In genomic region chr17:21291357-21291756, GRCh38 we compare ENCODE assay signal across 23 cellular contexts. TPM values are rescaled to one million over a fixed set of nuclear protein-coding genes. Genes with fewer than 3 reads are reported as not detected.
DNase-seq lines count a peak whose midpoint lies in the region; ATAC-seq and TF ChIP-seq lines count a peak whose summit lies in the region.
"Had no signal": no experiment of that assay in that cellular context is flagged by ENCODE, and none has a peak within 500 bp of the region (broad histone marks: within the 10 kb centered on the region; RNA-seq: fewer than 3 reads in every experiment).

No MANE protein-coding gene starts in this region.

- POLR2A ChIA-PET in HCT116 (lab: Charles Lee), result no interaction called here

- TF ChIP-seq CTCF in HCT116 (IDR thresholded peaks at IDR 0.05 in 2 of 3, conservative IDR thresholded peaks at IDR 0.05 in 1 of 3; ENCODE audit: borderline replicate concordance in 1 of 3, insufficient read depth in 1 of 3, low read depth in 2 of 3, low read length in 2 of 3), result no peak
- no peak for TF ChIP-seq CTCF in gastrocnemius medialis (IDR thresholded peaks at IDR 0.05 in 4 of 5, conservative IDR thresholded peaks at IDR 0.05 in 1 of 5)

- H3K9me3 Mint-ChIP-seq in activated T-cell treated with anti-CD3 and anti-CD28 coated beads, Interleukin-2, amount 50 U/mL, for 72 hours, result no peaks in the 10 kb centered on the region
- peaks cover 3% of the 10 kb centered on the region for H3K9me3 Mint-ChIP-seq in activated T-cell treated with anti-CD3 and anti-CD28 coated beads, Interleukin-2, amount 50 U/mL, for 4 hours
- H3K9me3 Mint-ChIP-seq in effector memory CD8-positive, alpha-beta T cell, result peaks cover 0 to 6% of the 10 kb centered on the region in 2 donors
- H3K9me3 Mint-ChIP-seq: activated naive CD4-positive, alpha-beta T cell treated with anti-CD3 and anti-CD28 coated beads for 36 hours; CD4-positive, alpha-beta T cell; type B pancreatic cell had no signal

- peak overlapping the region; percentile 31 for H3K27ac Mint-ChIP-seq in activated T-cell treated with anti-CD3 and anti-CD28 coated beads, Interleukin-2, amount 50 U/mL, for 72 hours
- peak overlapping the region; percentile 72 to 96 for H3K27ac Mint-ChIP-seq in effector memory CD8-positive, alpha-beta T cell
- H3K27ac Mint-ChIP-seq: type B pancreatic cell had no signal

- H3K36me3 Mint-ChIP-seq in activated T-cell treated with anti-CD3 and anti-CD28 coated beads, Interleukin-2, amount 50 U/mL, for 72 hours (ENCODE audit: insufficient read depth in 2 of 2), result peaks cover 7 to 12% of the 10 kb centered on the region in 2 donors
- H3K36me3 Mint-ChIP-seq in activated T-cell treated with anti-CD3 and anti-CD28 coated beads, Interleukin-2, amount 50 U/mL, for 4 hours (ENCODE audit: insufficient read depth), result peaks cover 11% of the 10 kb centered on the region
- peaks cover 47% of the 10 kb centered on the region for H3K36me3 Mint-ChIP-seq in effector memory CD8-positive, alpha-beta T cell (ENCODE audit: insufficient read depth)
- H3K36me3 Mint-ChIP-seq: type B pancreatic cell had no signal

- ATAC-seq in activated T-cell treated with anti-CD3 and anti-CD28 coated beads, Interleukin-2, amount 50 U/mL, for 72 hours (replicated peaks in 1 of 2), result no peak
- no peak for ATAC-seq in activated T-cell treated with anti-CD3 and anti-CD28 coated beads, Interleukin-2, amount 50 U/mL, for 4 hours
- ATAC-seq in HCT116 (no peak), gastrocnemius medialis (no peak), HG03571 (IDR thresholded peaks at IDR 0.05; ENCODE audit: unreplicated experiment) (no peak), HG03280 (IDR thresholded peaks at IDR 0.05; ENCODE audit: unreplicated experiment) (no peak)
- ATAC-seq in effector memory CD8-positive, alpha-beta T cell (replicated peaks), result no peak
- ATAC-seq: activated CD4-positive, alpha-beta T cell treated with anti-CD3 and anti-CD28 coated beads for 36 hours; Panc1 had no signal

- H3K79me2 ChIP-seq in HCT116 (ENCODE audit: insufficient read depth, low read length), result peaks cover 99% of the 10 kb centered on the region

- H3K4me3 Mint-ChIP-seq in activated T-cell treated with anti-CD3 and anti-CD28 coated beads, Interleukin-2, amount 50 U/mL, for 72 hours, result no peak overlapping the region
- H3K4me3 Mint-ChIP-seq in activated T-cell treated with anti-CD3 and anti-CD28 coated beads, Interleukin-2, amount 50 U/mL, for 4 hours, result no peak overlapping the region
- H3K4me3 Mint-ChIP-seq in effector memory CD8-positive, alpha-beta T cell, result no peak overlapping the region
- H3K4me3 Mint-ChIP-seq: activated CD4-positive, alpha-beta T cell treated with anti-CD3 and anti-CD28 coated beads for 36 hours; activated naive CD4-positive, alpha-beta T cell treated with anti-CD3 and anti-CD28 coated beads for 36 hours; CD4-positive, alpha-beta T cell; type B pancreatic cell had no signal

- H3K4me3 ChIP-seq in HCT116 (replicated peaks in 1 of 2; ENCODE audit: low read depth in 1 of 2, low read length in 2 of 2) (no peak overlapping the region), gastrocnemius medialis (no peak overlapping the region)

- no peaks in the 10 kb centered on the region; the same call in 1 of the 2 replicates for H4K20me1 ChIP-seq in HCT116 (ENCODE audit: insufficient read depth)

- no peak for DNase-seq in activated T-cell treated with anti-CD3 and anti-CD28 coated beads, Interleukin-2, amount 50 U/mL, for 72 hours
- DNase-seq in activated T-cell treated with anti-CD3 and anti-CD28 coated beads, Interleukin-2, amount 50 U/mL, for 4 hours, result no peak
- DNase-seq in HCT116 (ENCODE audit: low read depth, low spot score) (no peak), gastrocnemius medialis (no peak), dedifferentiated amniotic fluid mesenchymal stem cell (ENCODE audit: extremely low spot score) (no peak)
- DNase-seq in effector memory CD8-positive, alpha-beta T cell, result no peak
- DNase-seq: activated CD4-positive, alpha-beta T cell treated with anti-CD3 and anti-CD28 coated beads for 36 hours; activated naive CD4-positive, alpha-beta T cell treated with anti-CD3 and anti-CD28 coated beads for 36 hours; activated T-cell treated with anti-CD3 and anti-CD28 coated beads, Interleukin-2, amount 50 U/mL, for 48 hours; amniotic stem cell; CD4-positive, alpha-beta T cell; NCI-H1436; NCI-H2081; NCI-H345; NCI-H69; SHP77 treated with DMSO at 0.1 percent for 48 hours; small intestine; stimulated activated naive CD4-positive, alpha-beta T cell had no signal

- H3K4me1 ChIP-seq in HCT116 (ENCODE audit: control insufficient read depth in 1 of 2, insufficient read depth in 2 of 2, low read length in 2 of 2) (peaks cover 42 to 45% of the 10 kb centered on the region in 2 experiments), gastrocnemius medialis (peaks cover 61 to 67% of the 10 kb centered on the region in 2 donors)

- H3K4me1 Mint-ChIP-seq in activated T-cell treated with anti-CD3 and anti-CD28 coated beads, Interleukin-2, amount 50 U/mL, for 72 hours (ENCODE audit: low read depth), result peaks cover 36% of the 10 kb centered on the region
- peaks cover 60% of the 10 kb centered on the region for H3K4me1 Mint-ChIP-seq in activated T-cell treated with anti-CD3 and anti-CD28 coated beads, Interleukin-2, amount 50 U/mL, for 4 hours (ENCODE audit: low read depth)
- H3K4me1 Mint-ChIP-seq in effector memory CD8-positive, alpha-beta T cell (ENCODE audit: low read depth in 2 of 2), result peaks cover 50 to 70% of the 10 kb centered on the region in 2 donors

- no peak for TF ChIP-seq RAD21 in HCT116 (IDR thresholded peaks at IDR 0.05; ENCODE audit: low read depth)

- intact Hi-C loops in HCT116 (cut with micrococcal nuclease), result no loop called here
- intact Hi-C loops in gastrocnemius medialis (cut with DNase I; ENCODE audit: low total_unique reads), result no loop called here

- H2AFZ ChIP-seq in HCT116 (ENCODE audit: low read depth, low read length, poor library complexity, severe bottlenecking), result no peak overlapping the region
- H2AFZ ChIP-seq: parathyroid adenoma had no signal

- H3K36me3 ChIP-seq in HCT116 (ENCODE audit: control insufficient read depth in 1 of 2, insufficient read depth in 2 of 2, low read length in 2 of 2), result peaks cover 7 to 21% of the 10 kb centered on the region in 2 experiments; a peak in 3 of 4 replicates
- H3K36me3 ChIP-seq in gastrocnemius medialis, result no peaks in the 10 kb centered on the region

- RAD21 ChIA-PET in HCT116 (lab: Charles Lee; ENCODE audit: low non-redundant PET in 1 of 2, low total read pairs in 2 of 2, uncharacterized antibody in 2 of 2, unreplicated experiment in 2 of 2), result no interaction called here

- H3K27me3 ChIP-seq in HCT116 (ENCODE audit: insufficient read depth, low read length) (no peaks in the 10 kb centered on the region), gastrocnemius medialis (no peaks in the 10 kb centered on the region)

- in situ Hi-C loops in gastrocnemius medialis (cut with MboI; ENCODE audit: low sequenced_read_pairs in 4 of 4), result loop anchor here in 1 of 4 donors (10.0 kb wide), 1 partner anchor 167 kb away; the partner anchor contains the start of gene DHRS7B

- no peaks in the 10 kb centered on the region for H3K27me3 Mint-ChIP-seq in activated T-cell treated with anti-CD3 and anti-CD28 coated beads, Interleukin-2, amount 50 U/mL, for 72 hours (ENCODE audit: low read depth)
- peaks cover 5% of the 10 kb centered on the region for H3K27me3 Mint-ChIP-seq in activated T-cell treated with anti-CD3 and anti-CD28 coated beads, Interleukin-2, amount 50 U/mL, for 4 hours (ENCODE audit: low read depth)
- H3K27me3 Mint-ChIP-seq in effector memory CD8-positive, alpha-beta T cell, result no peaks in the 10 kb centered on the region
- H3K27me3 Mint-ChIP-seq: type B pancreatic cell had no signal

- H3K9me3 ChIP-seq in HCT116 (ENCODE audit: control insufficient read depth in 1 of 2, insufficient read depth in 1 of 2, low read depth in 1 of 2, low read length in 2 of 2) (no peaks in the 10 kb centered on the region), gastrocnemius medialis (no peaks in the 10 kb centered on the region)

- no peak overlapping the region for H3K9ac ChIP-seq in HCT116 (ENCODE audit: low read length)
- H3K9ac ChIP-seq: parathyroid adenoma had no signal

- H3K9me2 ChIP-seq in HCT116 (ENCODE audit: insufficient read depth), result no peaks in the 10 kb centered on the region

- TF ChIP-seq POLR2A in HCT116 (IDR thresholded peaks at IDR 0.05; ENCODE audit: borderline replicate concordance, extremely low read depth, insufficient read depth, insufficient read length) (no peak), gastrocnemius medialis (IDR thresholded peaks at IDR 0.05) (no peak)

- 0 out of 2 replicates have a peak overlapping the region, but pooled peaks have one; percentile 13 for H3K27ac ChIP-seq in HCT116 (ENCODE audit: low read depth, low read length)
- peak overlapping the region; percentile 94 to 99 (median 97) for H3K27ac ChIP-seq in gastrocnemius medialis
- H3K27ac ChIP-seq: parathyroid adenoma had no signal

- BruUV-seq in HCT116 (replicated peaks; lab: Mats Ljungman, UMichigan), result no TSS peak

- CTCF ChIA-PET in HCT116 (lab: Charles Lee), result no interaction called here

- H3K4me2 ChIP-seq in HCT116 (ENCODE audit: low read length), result no peak overlapping the region

TF ChIP-seq in HCT116, 20 proteins besides CTCF, POLR2A, EP300 and RAD21 (continues in another document):
- TF ChIP-seq CEBPB (IDR thresholded peaks at IDR 0.05; ENCODE audit: low read depth) (no peak), CBX3 (IDR thresholded peaks at IDR 0.05; ENCODE audit: low read depth) (no peak)

RNA-seq across cellular contexts. Expression of gene MAP2K3, which starts 6.8 kb away (rescaled TPM):
- total RNA-seq in activated T-cell treated with anti-CD3 and anti-CD28 coated beads, Interleukin-2, amount 50 U/mL, for 72 hours, result 100 to 1,000 TPM; 104 to 107 TPM
- total RNA-seq in activated T-cell treated with anti-CD3 and anti-CD28 coated beads, Interleukin-2, amount 50 U/mL, for 4 hours, result 100 to 1,000 TPM; 216 to 260 (median 253) TPM
- total RNA-seq in HCT116 (2021; ENCODE audit: unreplicated experiment) (96.7 TPM), gastrocnemius medialis (100 to 1,000 TPM in 1 of 4 donors, 10 to 100 TPM in 3; 15.7 to 170 (median 63.8) TPM)
- polyA plus RNA-seq in HCT116 (2012), result 74.4 and 85.1 TPM in 2 replicates

RNA-seq across cellular contexts. Expression of gene NATD1, which starts 38.1 kb away (rescaled TPM):
- total RNA-seq in activated T-cell treated with anti-CD3 and anti-CD28 coated beads, Interleukin-2, amount 50 U/mL, for 72 hours, result 1 to 10 TPM; 7.4 to 8.8 TPM
- total RNA-seq in activated T-cell treated with anti-CD3 and anti-CD28 coated beads, Interleukin-2, amount 50 U/mL, for 4 hours, result under 1 TPM; 0.73 to 0.98 (median 0.90) TPM
- 3.1 TPM for total RNA-seq in HCT116 (2021; ENCODE audit: unreplicated experiment)
- 2.2 and 2.7 TPM in 2 replicates for polyA plus RNA-seq in HCT116 (2012)
- 10 to 100 TPM; 10.1 to 21.2 (median 15.5) TPM for total RNA-seq in gastrocnemius medialis
